In the genomic region with DNA sequence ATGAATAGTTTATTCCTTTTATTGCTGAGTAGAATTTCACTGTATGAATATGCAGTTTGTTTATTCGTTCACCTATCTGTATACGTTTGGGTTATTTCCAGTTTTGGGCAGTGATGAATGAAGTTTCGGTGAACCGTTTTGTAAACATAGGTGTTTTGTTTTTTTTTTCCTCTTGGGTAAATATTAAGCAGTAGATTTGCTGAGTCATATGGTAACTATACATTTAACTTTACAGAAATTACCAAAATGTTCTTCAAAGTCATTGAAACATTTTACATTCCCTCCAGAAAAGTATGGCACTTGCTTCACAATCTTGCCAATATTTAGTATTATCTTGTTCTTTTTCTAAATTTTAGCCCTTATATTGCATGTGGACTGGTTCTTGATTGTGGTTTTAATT, we compare ENCODE assay signal across 21 cellular contexts. TPM values are rescaled to one million over a fixed set of nuclear protein-coding genes. Genes with fewer than 3 reads are reported as not detected.
DNase-seq lines count a peak whose midpoint lies in the region; ATAC-seq, FAIRE-seq and TF ChIP-seq lines count a peak whose summit lies in the region.
"Had no signal": no experiment of that assay in that cellular context is flagged by ENCODE, and none has a peak within 500 bp of the region (broad histone marks: within the 10 kb centered on the region; RNA-seq: fewer than 3 reads in every experiment).

No MANE protein-coding gene starts in this region.

- CTCF ChIA-PET in A549 (lab: Yijun Ruan, JAX), result no interaction called here

- ATAC-seq in A549, result no peak
- ATAC-seq in HG02938 (IDR thresholded peaks at IDR 0.05; ENCODE audit: unreplicated experiment), result no peak
- ATAC-seq: GM12878 had no signal

- TF ChIP-seq EP300 in A549 (IDR thresholded peaks at IDR 0.05), result no peak

- H3K4me1 ChIP-seq in A549, result no peaks in the 10 kb centered on the region
- H3K4me1 ChIP-seq in astrocyte (ENCODE audit: insufficient read depth, low read length), result no peaks in the 10 kb centered on the region

- H3K27ac ChIP-seq in A549 (no peak overlapping the region), astrocyte (ENCODE audit: low read depth, low read length) (no peak overlapping the region)
- H3K27ac ChIP-seq: GM23248 had no signal

- DNase-seq in A549 (ENCODE audit: low read depth in 1 of 2, low spot score in 1 of 2) (no peak), DMS53 treated with DMSO at 0.1 percent for 48 hours (lab: John Stamatoyannopoulos, UW; ENCODE audit: unreplicated experiment) (peak; percentile 16), astrocyte (ENCODE audit: low read depth) (no peak), cerebellar nuclear complex (lab: John Stamatoyannopoulos, UW) (no peak), NCI-H146 treated with DMSO at 0.1 percent for 48 hours (lab: John Stamatoyannopoulos, UW; ENCODE audit: unreplicated experiment) (no peak)
- DNase-seq: 8988T; C1 segment of cervical spinal cord; Calu3; CD4-positive, alpha-beta memory T cell; COR-L47; DMS79; EL; GDM1; GM23248; H7; HCEC 1CT had no signal

- H3K4me2 ChIP-seq in A549 (no peak overlapping the region), astrocyte (ENCODE audit: low read length) (no peak overlapping the region)

- POLR2A ChIA-PET in A549 (lab: Yijun Ruan, JAX), result no interaction called here

- WGBS in A549 (ENCODE audit: missing lambda C conversion rate), result 35% methylated on average over 4 of the region's 4 CpGs

- H3K4me3 Mint-ChIP-seq in astrocyte (ENCODE audit: unreplicated experiment), result no peak overlapping the region
- H3K4me3 Mint-ChIP-seq: CD4-positive, alpha-beta memory T cell had no signal

- no peaks in the 10 kb centered on the region for H3K79me2 ChIP-seq in astrocyte (ENCODE audit: insufficient read depth, low read length)

- no peak for TF ChIP-seq POLR2A in A549 (IDR thresholded peaks at IDR 0.05; ENCODE audit: low read length)

- TF ChIP-seq CTCF in A549 (IDR thresholded peaks at IDR 0.05) (no peak), astrocyte (IDR thresholded peaks at IDR 0.05; ENCODE audit: insufficient read depth, low read depth, low read length) (no peak)

- peaks cover 8% of the 10 kb centered on the region for H3K9me3 Mint-ChIP-seq in astrocyte (ENCODE audit: unreplicated experiment)

- H3K27me3 Mint-ChIP-seq in astrocyte (ENCODE audit: low read depth, unreplicated experiment), result peaks cover 19% of the 10 kb centered on the region

- H3K4me3 ChIP-seq in A549, result no peak overlapping the region
- no peak overlapping the region for H3K4me3 ChIP-seq in astrocyte (ENCODE audit: insufficient read depth, low read depth, low read length)
- H3K4me3 ChIP-seq: GM12878, GM23248 had no signal

- peaks cover 3% of the 10 kb centered on the region for H3K4me1 Mint-ChIP-seq in astrocyte (ENCODE audit: low read depth, unreplicated experiment)

- no peak overlapping the region for H2AFZ ChIP-seq in astrocyte (ENCODE audit: low read depth, low read length)
- H2AFZ ChIP-seq: GM23248 had no signal

- no peak for FAIRE-seq in A549 (lab: Jason Lieb, UNC)
- peak; percentile 56 for FAIRE-seq in astrocyte (lab: Jason Lieb, UNC)
- FAIRE-seq: GM12878, GM19239, H1 had no signal

- H3K27ac Mint-ChIP-seq in astrocyte (ENCODE audit: unreplicated experiment), result no peak overlapping the region
- H3K27ac Mint-ChIP-seq: CD4-positive, alpha-beta memory T cell had no signal

- no peak for TF ChIP-seq RAD21 in A549 (conservative IDR thresholded peaks at IDR 0.05 in 1 of 2, IDR thresholded peaks at IDR 0.05 in 1 of 2)

- no peak overlapping the region for H3K9ac ChIP-seq in astrocyte (ENCODE audit: low read length)
- H3K9ac ChIP-seq: GM23248 had no signal

- H4K20me1 ChIP-seq in astrocyte (ENCODE audit: insufficient read depth, low read length), result no peaks in the 10 kb centered on the region

- peaks cover 10% of the 10 kb centered on the region; the same call in 1 of the 3 replicates for H3K9me3 ChIP-seq in A549
- H3K9me3 ChIP-seq in astrocyte (ENCODE audit: insufficient read depth, low read depth, low read length), result no peaks in the 10 kb centered on the region

- no peaks in the 10 kb centered on the region for H3K36me3 ChIP-seq in astrocyte (ENCODE audit: insufficient read depth, low read length)

- peaks cover 3% of the 10 kb centered on the region for H3K27me3 ChIP-seq in astrocyte (ENCODE audit: insufficient read depth, low read length)

- peaks cover 3% of the 10 kb centered on the region for H3K36me3 Mint-ChIP-seq in astrocyte (ENCODE audit: low read depth, unreplicated experiment)
- H3K36me3 Mint-ChIP-seq: CD4-positive, alpha-beta memory T cell had no signal

TF ChIP-seq in A549, 52 proteins besides CTCF, POLR2A, EP300 and RAD21:
- peak; percentile 76 for TF ChIP-seq MAFK (IDR thresholded peaks at IDR 0.05; ENCODE audit: partially characterized antibody)
- TF ChIP-seq NFE2L2 (conservative IDR thresholded peaks at IDR 0.05; ENCODE audit: low read length), result peak; percentile 42; the same call in 1 of the 2 replicates
- no peak for TF ChIP-seq HOXA7 (CRISPR knock-in tag; IDR thresholded peaks at IDR 0.05)

RNA-seq across cellular contexts. Expression of a gene that starts 3.8 kb away (rescaled TPM):
- polyA plus RNA-seq in A549 (2011; rRNA removed) (0.01 TPM in 2 replicates), A549 (2017; fragmentation: RNase III; extraction: RNeasy Plus Mini Kit Qiagen cat#74134 plus additional on column Dnase treatment) (0.03 TPM in 1 of 3 replicates, not detected in the others)
- polyA plus RNA-seq in A549 (2012; cell fraction: cytosol; rRNA removed), result under 0.01 TPM in 1 of 2 replicates, not detected in the other
- polyA plus RNA-seq in A549 (2012; cell fraction: nucleus; rRNA removed), result not detected in 2 replicates
- polyA minus RNA-seq in A549 (2011; rRNA and poly(A)+ RNA removed), result 0.08 and 0.15 TPM in 2 replicates
- total RNA-seq in astrocyte, result 0.36 and 0.41 TPM in 2 replicates
- total RNA-seq: A673; Calu3; CD4-positive, alpha-beta memory T cell; H1; H7 had no signal
- polyA plus RNA-seq: CD4-positive, alpha-beta memory T cell had no signal
